Comparison of ENCODE assay signal across 10 cellular contexts in genomic region chr6:53615633-53616449, GRCh38. TPM values are rescaled to one million over a fixed set of nuclear protein-coding genes. Genes with fewer than 3 reads are reported as not detected.
DNase-seq lines count a peak whose midpoint lies in the region; ATAC-seq and TF ChIP-seq lines count a peak whose summit lies in the region.
"Had no signal": no experiment of that assay in that cellular context is flagged by ENCODE, and none has a peak within 500 bp of the region (broad histone marks: within the 10 kb centered on the region; RNA-seq: fewer than 3 reads in every experiment).

No MANE protein-coding gene starts in this region.

- no peaks in the 10 kb centered on the region for H3K27me3 ChIP-seq in Caco-2 (replicated peaks; ENCODE audit: control insufficient read depth, insufficient read depth, low read length)

- BruUV-seq in Caco-2 (replicated peaks; lab: Mats Ljungman, UMichigan), result TSS peak; percentile 49

- H3K9me3 Mint-ChIP-seq in Caco-2 (ENCODE audit: unreplicated experiment), result no peaks in the 10 kb centered on the region
- no peaks in the 10 kb centered on the region for H3K9me3 Mint-ChIP-seq in activated CD4-positive, alpha-beta memory T cell treated with anti-CD3 and anti-CD28 coated beads, Interleukin-2, amount 10 ng/mL, durations not matched to agents 7 days and 5 days

- H3K4me1 ChIP-seq in Caco-2, result peaks cover 41% of the 10 kb centered on the region
- peaks cover 23% of the 10 kb centered on the region for H3K4me1 ChIP-seq in mucosa of descending colon (ENCODE audit: low read depth)

- H3K4me3 Mint-ChIP-seq in Caco-2 (ENCODE audit: unreplicated experiment), result peak overlapping the region; percentile 71
- no peak overlapping the region for H3K4me3 Mint-ChIP-seq in activated CD4-positive, alpha-beta memory T cell treated with anti-CD3 and anti-CD28 coated beads, Interleukin-2, amount 10 ng/mL, durations not matched to agents 7 days and 5 days

- H3K4me3 ChIP-seq in Caco-2 (ENCODE audit: low read depth, low read length) (peak overlapping the region; percentile 11; the same call in 1 of the 2 replicates), choroid plexus epithelial cell (ENCODE audit: low read depth, low read length) (no peak overlapping the region), mucosa of descending colon (no peak overlapping the region)

- H3K36me3 Mint-ChIP-seq in Caco-2 (ENCODE audit: insufficient read depth, unreplicated experiment), result peaks cover 8% of the 10 kb centered on the region
- no peaks in the 10 kb centered on the region for H3K36me3 Mint-ChIP-seq in activated CD4-positive, alpha-beta memory T cell treated with anti-CD3 and anti-CD28 coated beads, Interleukin-2, amount 10 ng/mL, durations not matched to agents 7 days and 5 days (ENCODE audit: low read depth)

- peak; percentile 94 for ATAC-seq in mucosa of descending colon
- ATAC-seq in HG03354 (IDR thresholded peaks at IDR 0.05; ENCODE audit: poor library complexity, severe bottlenecking, unreplicated experiment), result no peak

- H3K27ac Mint-ChIP-seq in Caco-2 (ENCODE audit: unreplicated experiment), result peak overlapping the region; percentile 98
- H3K27ac Mint-ChIP-seq in activated CD4-positive, alpha-beta memory T cell treated with anti-CD3 and anti-CD28 coated beads, Interleukin-2, amount 10 ng/mL, durations not matched to agents 7 days and 5 days, result no peak overlapping the region

- no peaks in the 10 kb centered on the region; the same call in 1 of the 2 replicates for H3K36me3 ChIP-seq in Caco-2 (ENCODE audit: control insufficient read depth, insufficient read depth, low read length)
- H3K36me3 ChIP-seq in mucosa of descending colon (ENCODE audit: low read depth), result no peaks in the 10 kb centered on the region

- intact Hi-C loops in Caco-2 (cut with micrococcal nuclease; ENCODE audit: unreplicated experiment), result loop anchor here (1.0 kb wide), 4 partner anchors 10 to 68 kb away; no protein-coding TSS in a partner anchor
- intact Hi-C loops in mucosa of descending colon (cut with DNase I, micrococcal nuclease), result no loop called here

- no peak for TF ChIP-seq CTCF in Caco-2 (IDR thresholded peaks at IDR 0.05; ENCODE audit: insufficient read depth in 1 of 2, low read depth in 1 of 2, low read length in 1 of 2, severe bottlenecking in 1 of 2, unreplicated experiment in 1 of 2)
- TF ChIP-seq CTCF in choroid plexus epithelial cell (conservative IDR thresholded peaks at IDR 0.05; ENCODE audit: low read depth, low read length), result no peak
- no peak for TF ChIP-seq CTCF in mucosa of descending colon (IDR thresholded peaks at IDR 0.05)

- H3K4me1 Mint-ChIP-seq in Caco-2 (ENCODE audit: low read depth, unreplicated experiment), result peaks cover 54% of the 10 kb centered on the region
- peaks cover 2% of the 10 kb centered on the region for H3K4me1 Mint-ChIP-seq in activated CD4-positive, alpha-beta memory T cell treated with anti-CD3 and anti-CD28 coated beads, Interleukin-2, amount 10 ng/mL, durations not matched to agents 7 days and 5 days

- H3K27me3 Mint-ChIP-seq in Caco-2 (ENCODE audit: insufficient read depth, unreplicated experiment), result no peaks in the 10 kb centered on the region
- H3K27me3 Mint-ChIP-seq in activated CD4-positive, alpha-beta memory T cell treated with anti-CD3 and anti-CD28 coated beads, Interleukin-2, amount 10 ng/mL, durations not matched to agents 7 days and 5 days, result peaks cover 2% of the 10 kb centered on the region

- DNase-seq in Caco-2 (peak; percentile 77 to 79), M059J (ENCODE audit: low read depth) (peak; percentile 95), choroid plexus epithelial cell (ENCODE audit: low read depth) (peak; percentile 56), mucosa of descending colon (peak in 1 of 3 donors; percentile 45), foreskin melanocyte (no peak), GF-D8 (lab: John Stamatoyannopoulos, UW) (no peak)
- no peak for DNase-seq in activated CD4-positive, alpha-beta memory T cell treated with anti-CD3 and anti-CD28 coated beads, Interleukin-2, amount 10 ng/mL, durations not matched to agents 7 days and 5 days
- DNase-seq: Kasumi-1 had no signal

- no peaks in the 10 kb centered on the region for H3K9me3 ChIP-seq in Caco-2
- H3K9me3 ChIP-seq in mucosa of descending colon, result no peaks in the 10 kb centered on the region

- CTCF ChIA-PET in Caco-2 (lab: Charles Lee), result interaction anchor here (0.6 to 1.5 kb wide), 4 partner anchors 36 to 964 kb away, joined by 3 to 8 read pairs (median 4); no protein-coding TSS in a partner anchor
- CTCF ChIA-PET in activated CD4-positive, alpha-beta memory T cell treated with anti-CD3 and anti-CD28 coated beads, Interleukin-2, amount 10 ng/mL, durations not matched to agents 7 days and 5 days (lab: Charles Lee), result no interaction called here

- POLR2A ChIA-PET in Caco-2 (lab: Charles Lee), result interaction anchor here (0.6 to 1.6 kb wide), 7 partner anchors 11 to 71 kb away, joined by 3 to 7 read pairs (median 4); partner anchors contain the start of gene GCLC
- POLR2A ChIA-PET in activated CD4-positive, alpha-beta memory T cell treated with anti-CD3 and anti-CD28 coated beads, Interleukin-2, amount 10 ng/mL, durations not matched to agents 7 days and 5 days (lab: Charles Lee), result no interaction called here

RNA-seq across cellular contexts. Expression of gene KLHL31, which starts 49.7 kb away (rescaled TPM):
- total RNA-seq in Caco-2 (2022), result 1.00 and 1.0 TPM in 2 replicates
- total RNA-seq in M059J (2014; rRNA removed; shearing (Covaris generic)), result 0.05 TPM in 1 of 2 replicates, not detected in the other
- total RNA-seq in mucosa of descending colon, result under 1 TPM; 0.13 to 0.65 (median 0.58) TPM
- total RNA-seq in activated CD4-positive, alpha-beta memory T cell treated with anti-CD3 and anti-CD28 coated beads, Interleukin-2, amount 10 ng/mL, durations not matched to agents 7 days and 5 days, result under 1 TPM; 0.08 to 0.18 TPM
- total RNA-seq: G401 had no signal

Comparison
In these comparisons a context has a peak if more than half of its experiments do, and no peak if none do; other contexts are left out.
1. DNase-seq: peak in Caco-2 (2 of 2), M059J (single experiment) and choroid plexus epithelial cell (single experiment); none in foreskin melanocyte (single experiment), activated CD4-positive, alpha-beta memory T cell treated with anti-CD3 and anti-CD28 coated beads, Interleukin-2, amount 10 ng/mL, durations not matched to agents 7 days and 5 days (single experiment) and GF-D8 (single experiment).